8 cellular contexts compared by ENCODE assay signal in the genomic region with DNA sequence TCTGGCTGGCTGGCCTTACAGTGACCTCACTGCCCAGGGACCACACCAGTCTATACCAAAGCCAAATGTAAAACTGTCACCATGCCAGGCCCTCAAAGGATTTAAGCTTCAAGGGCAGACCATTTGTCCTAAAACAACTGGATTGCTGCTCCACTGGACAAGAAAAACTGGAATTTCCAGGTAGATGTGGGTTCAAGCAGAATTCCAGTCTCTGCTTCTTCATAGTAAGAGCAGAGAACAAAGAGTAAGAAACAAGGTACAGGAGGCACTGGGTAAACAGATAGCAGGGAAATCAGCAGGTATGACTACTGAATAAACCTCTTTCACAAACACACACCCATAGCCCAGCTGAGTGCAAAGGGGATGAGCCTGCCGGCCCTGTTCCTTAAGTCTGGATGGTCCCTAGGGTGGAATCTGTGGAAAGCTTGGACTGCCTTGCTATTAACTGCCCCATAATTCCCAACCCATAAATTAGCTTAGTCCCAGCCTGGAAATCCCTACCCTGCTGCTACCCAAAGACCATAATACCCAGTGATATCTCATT. TPM values are rescaled to one million over a fixed set of nuclear protein-coding genes. Genes with fewer than 3 reads are reported as not detected.
DNase-seq lines count a peak whose midpoint lies in the region; ATAC-seq and TF ChIP-seq lines count a peak whose summit lies in the region.

No MANE protein-coding gene starts in this region.

- H3K36me3 Mint-ChIP-seq in CD4-positive, alpha-beta memory T cell: peaks cover 0 to 20% of the 10 kb centered on the region in 2 donors

- no peaks in the 10 kb centered on the region for H3K27me3 ChIP-seq in CD4-positive, alpha-beta memory T cell (ENCODE audit: insufficient read depth, low read length)
- H3K27me3 ChIP-seq in colonic mucosa (no peaks in the 10 kb centered on the region), neutrophil (no peaks in the 10 kb centered on the region)

- peak overlapping the region; percentile 93 for H3K27ac ChIP-seq in CD4-positive, alpha-beta memory T cell (ENCODE audit: low read depth, low read length)
- peak overlapping the region; percentile 95 for H3K27ac ChIP-seq in colonic mucosa
- peak overlapping the region; percentile 99 for H3K27ac ChIP-seq in neutrophil

- POLR2A ChIA-PET in CD4-positive, alpha-beta memory T cell (lab: Charles Lee; ENCODE audit: partially characterized antibody): interaction anchor here (0.8 to 14.4 kb wide), 8 partner anchors 9 to 129 kb away, joined by 3 to 376 read pairs (median 6); partner anchors contain the start of genes NFX1 and SMU1

- H3K4me3 Mint-ChIP-seq in CD4-positive, alpha-beta memory T cell: peak overlapping the region; percentile 4 to 95 (median 84)

- H3K27ac Mint-ChIP-seq in CD4-positive, alpha-beta memory T cell: peak overlapping the region; percentile 96 to 100 (median 98)

- DNase-seq in CD4-positive, alpha-beta memory T cell: peak in 1 of 5 donors; percentile 39
- DNase-seq in NCI-H2029 treated with DMSO at 0.1 percent for 48 hours (lab: John Stamatoyannopoulos, UW) (peak; percentile 95), colonic mucosa (peak; percentile 75), DMS114 treated with DMSO at 0.1 percent for 48 hours (lab: John Stamatoyannopoulos, UW; ENCODE audit: unreplicated experiment) (no peak)

- peaks cover 68 to 94% (median 80%) of the 10 kb centered on the region in 4 donors for H3K4me1 Mint-ChIP-seq in CD4-positive, alpha-beta memory T cell

- CTCF ChIA-PET in CD4-positive, alpha-beta memory T cell (lab: Charles Lee; ENCODE audit: partially characterized antibody): interaction anchor here (1.1 to 3.2 kb wide), 6 partner anchors 9 to 65 kb away, joined by 3 to 18 read pairs (median 6); no protein-coding TSS in a partner anchor

- H3K27me3 Mint-ChIP-seq in CD4-positive, alpha-beta memory T cell: no peaks in the 10 kb centered on the region

- TF ChIP-seq CTCF in colonic mucosa (IDR thresholded peaks at IDR 0.05) (no peak), neutrophil (IDR thresholded peaks at IDR 0.05) (no peak)

- H3K4me1 ChIP-seq in CD4-positive, alpha-beta memory T cell (ENCODE audit: insufficient read depth, low read length): peaks cover 89% of the 10 kb centered on the region
- H3K4me1 ChIP-seq in colonic mucosa (peaks cover 62% of the 10 kb centered on the region), neutrophil (ENCODE audit: control insufficient read depth in 1 of 2, insufficient read depth in 1 of 2, low read depth in 1 of 2, low read length in 1 of 2) (peaks cover 95 to 96% of the 10 kb centered on the region in 2 experiments)

- H3K9ac ChIP-seq in colonic mucosa (ENCODE audit: low read depth in 2 of 2, low read length in 2 of 2): peak overlapping the region; percentile 62 to 74

- peaks cover 0 to 2% (median 0%) of the 10 kb centered on the region in 8 donors for H3K9me3 Mint-ChIP-seq in CD4-positive, alpha-beta memory T cell

- H3K4me3 ChIP-seq in CD4-positive, alpha-beta memory T cell (ENCODE audit: low read length in 2 of 2): peak overlapping the region in 1 of 2 donors; percentile 18
- H3K4me3 ChIP-seq in colonic mucosa: no peak overlapping the region
- peak overlapping the region in 1 of 2 experiments; percentile 13 for H3K4me3 ChIP-seq in neutrophil (ENCODE audit: low read depth in 1 of 2, low read length in 1 of 2)

- H3K9me3 ChIP-seq in CD4-positive, alpha-beta memory T cell (ENCODE audit: control insufficient read depth in 1 of 2, low read length in 2 of 2): no peaks in the 10 kb centered on the region
- H3K9me3 ChIP-seq in colonic mucosa: no peaks in the 10 kb centered on the region
- no peaks in the 10 kb centered on the region for H3K9me3 ChIP-seq in neutrophil

- ATAC-seq in HG03378 (IDR thresholded peaks at IDR 0.05; ENCODE audit: unreplicated experiment): no peak
- ATAC-seq in HG02610 (IDR thresholded peaks at IDR 0.05; ENCODE audit: unreplicated experiment): no peak
- no peak for ATAC-seq in HG03571 (IDR thresholded peaks at IDR 0.05; ENCODE audit: unreplicated experiment)

- intact Hi-C loops in CD4-positive, alpha-beta memory T cell (cut with micrococcal nuclease): loop anchor here (1.0 kb wide), 1 partner anchor 11 kb away; no protein-coding TSS in a partner anchor
- intact Hi-C loops in colonic mucosa (cut with DNase I): no loop called here

- no peaks in the 10 kb centered on the region for H3K36me3 ChIP-seq in CD4-positive, alpha-beta memory T cell (ENCODE audit: insufficient read depth, low read length)
- H3K36me3 ChIP-seq in colonic mucosa (no peaks in the 10 kb centered on the region), neutrophil (no peaks in the 10 kb centered on the region)

RNA-seq across cellular contexts. Expression of gene B4GALT1, which starts 5.5 kb away (rescaled TPM):
- 10 to 100 TPM; 54.1 to 56.0 TPM for total RNA-seq in CD4-positive, alpha-beta memory T cell
- polyA plus RNA-seq in CD4-positive, alpha-beta memory T cell: 10 to 100 TPM; 16.6 to 32.0 TPM
- 10 to 100 TPM; 76.9 to 78.7 TPM for total RNA-seq in colonic mucosa
